Comparison of ENCODE assay signal across 10 cellular contexts in the genomic region with DNA sequence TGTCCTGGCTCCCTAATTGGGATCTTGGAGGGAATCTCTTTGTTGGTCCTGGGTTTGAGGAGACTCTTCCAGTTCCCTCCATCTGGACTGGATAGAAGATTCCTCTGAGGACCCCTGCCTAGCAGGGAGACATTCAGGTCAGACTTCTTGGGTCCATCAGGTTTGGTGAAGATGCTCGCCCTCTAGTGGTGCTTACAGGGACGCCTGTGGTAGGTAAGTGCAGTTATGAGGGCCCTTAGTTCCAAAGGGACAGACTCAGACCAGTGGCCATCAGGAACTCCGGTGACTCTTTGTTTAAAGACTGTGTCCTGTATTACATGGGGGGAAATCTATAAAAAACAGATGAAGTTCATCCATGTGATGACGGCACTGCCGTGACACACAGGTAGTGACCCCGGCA. TPM values are rescaled to one million over a fixed set of nuclear protein-coding genes. Genes with fewer than 3 reads are reported as not detected.
DNase-seq lines count a peak whose midpoint lies in the region; ATAC-seq and TF ChIP-seq lines count a peak whose summit lies in the region.
"Not testable (repeated sequence)": the region's sequence is repeated elsewhere in the genome, so short reads cannot be mapped to it uniquely, and the experiment has no call there.
"Had no signal": no experiment of that assay in that cellular context is flagged by ENCODE, and none has a peak within 500 bp of the region (broad histone marks: within the 10 kb centered on the region; RNA-seq: fewer than 3 reads in every experiment).

No MANE protein-coding gene starts in this region.

- in situ Hi-C loops in GM23248 (cut with MboI), result not testable (repeated sequence)

- not testable (repeated sequence) for H3K4me3 ChIP-seq in GM23248; NB4 (ENCODE audit: low read depth, low read length); epithelial cell of proximal tubule (ENCODE audit: low read depth, low read length)

- H3K9ac ChIP-seq in GM23248, result not testable (repeated sequence)

- H3K27ac ChIP-seq in GM23248, result not testable (repeated sequence)

- not testable (repeated sequence) for H4K20me1 ChIP-seq in GM23248 (ENCODE audit: insufficient read depth)

- H3K9me3 Mint-ChIP-seq in stimulated activated effector memory CD8-positive, alpha-beta T cell treated with anti-CD3 and anti-CD28 coated beads, Interleukin-12 subunit alpha, Interleukin-12 subunit beta, amount 100 ng/mL, for 72 hours, result not testable (repeated sequence)

- not testable (repeated sequence) for H3K79me2 ChIP-seq in GM23248 (ENCODE audit: insufficient read depth)

- not testable (repeated sequence) for H2AFZ ChIP-seq in GM23248

- not testable (repeated sequence) for H3K36me3 Mint-ChIP-seq in stimulated activated effector memory CD8-positive, alpha-beta T cell treated with anti-CD3 and anti-CD28 coated beads, Interleukin-12 subunit alpha, Interleukin-12 subunit beta, amount 100 ng/mL, for 72 hours

- H3K4me3 Mint-ChIP-seq in stimulated activated effector memory CD8-positive, alpha-beta T cell treated with anti-CD3 and anti-CD28 coated beads, Interleukin-12 subunit alpha, Interleukin-12 subunit beta, amount 100 ng/mL, for 72 hours, result not testable (repeated sequence)

- not testable (repeated sequence) for H3K27ac Mint-ChIP-seq in stimulated activated effector memory CD8-positive, alpha-beta T cell treated with anti-CD3 and anti-CD28 coated beads, Interleukin-12 subunit alpha, Interleukin-12 subunit beta, amount 100 ng/mL, for 72 hours

- peak; percentile 32; the same call in 1 of the 3 replicates for TF ChIP-seq CTCF in GM12872 (IDR thresholded peaks at IDR 0.05; ENCODE audit: insufficient read depth, low read depth, low read length)
- TF ChIP-seq CTCF in NB4 (IDR thresholded peaks at IDR 0.05; ENCODE audit: low read depth, low read length), result peak; percentile 3
- peak; percentile 18 for TF ChIP-seq CTCF in epithelial cell of proximal tubule (conservative IDR thresholded peaks at IDR 0.05; ENCODE audit: low read depth, low read length)

- not testable (repeated sequence) for TF ChIP-seq POLR2A in NB4 (IDR thresholded peaks at IDR 0.05; ENCODE audit: extremely low read depth, insufficient read length)

- not testable (repeated sequence) for H3K4me1 Mint-ChIP-seq in stimulated activated effector memory CD8-positive, alpha-beta T cell treated with anti-CD3 and anti-CD28 coated beads, Interleukin-12 subunit alpha, Interleukin-12 subunit beta, amount 100 ng/mL, for 72 hours

- not testable (repeated sequence) for H3K4me2 ChIP-seq in GM23248 (ENCODE audit: unreplicated experiment)

- H3K4me1 ChIP-seq in GM23248 (ENCODE audit: insufficient read depth), result not testable (repeated sequence)

- H3F3A ChIP-seq in GM23248 (ENCODE audit: insufficient read depth), result not testable (repeated sequence)

- not testable (repeated sequence) for H3K36me3 ChIP-seq in GM23248 (ENCODE audit: low read depth)

- peak; percentile 22 for ATAC-seq in stimulated activated effector memory CD8-positive, alpha-beta T cell treated with anti-CD3 and anti-CD28 coated beads, Interleukin-12 subunit alpha, Interleukin-12 subunit beta, amount 100 ng/mL, for 72 hours

- H3K27me3 ChIP-seq in GM23248 (replicated peaks; ENCODE audit: insufficient read depth), result not testable (repeated sequence)

- peak; percentile 0 for DNase-seq in GM23248
- not testable (repeated sequence) for DNase-seq in NB4 (ENCODE audit: low read depth); epithelial cell of proximal tubule (ENCODE audit: low read depth); stimulated activated effector memory CD8-positive, alpha-beta T cell treated with anti-CD3 and anti-CD28 coated beads, Interleukin-12 subunit alpha, Interleukin-12 subunit beta, amount 100 ng/mL, for 72 hours (ENCODE audit: low spot score in 2 of 2)
- DNase-seq in RKO (ENCODE audit: low spot score), result peak; percentile 0

- 50 to 60% methylated on average over 4 to 5 of the region's 6 CpGs for WGBS in GM23248 (ENCODE audit: low coverage in 1 of 2, low lambda C conversion rate in 2 of 2, missing lambda C conversion rate in 2 of 2), 2 experiments

- H3K9me2 ChIP-seq in GM23248 (ENCODE audit: insufficient read depth), result not testable (repeated sequence)

- H3K9me3 ChIP-seq in GM23248 (ENCODE audit: low read depth), result not testable (repeated sequence)

RNA-seq across cellular contexts. Expression of gene PRAMEF8, which starts 7.9 kb away (rescaled TPM):
- total RNA-seq in GM23248 (2014; rRNA removed; shearing (Covaris generic)), result not detected in 2 replicates
- not detected in 2 replicates for polyA plus RNA-seq in GM23248 (2016; fragmentation: Nextera tagmentation; extraction: Ambion mirVana)
- not detected in 2 replicates for total RNA-seq in epithelial cell of proximal tubule
- total RNA-seq: CD4-positive, alpha-beta memory T cell; Right ventricle myocardium inferior; SK-MEL-5 had no signal
- polyA plus RNA-seq: A549; CD4-positive, alpha-beta memory T cell had no signal

RNA-seq across cellular contexts. Expression of gene PRAMEF5, which starts 23.0 kb away (rescaled TPM):
- not detected in 2 replicates for total RNA-seq in GM23248 (2014; rRNA removed; shearing (Covaris generic))
- not detected in 2 replicates for polyA plus RNA-seq in GM23248 (2016; fragmentation: Nextera tagmentation; extraction: Ambion mirVana)
- total RNA-seq in epithelial cell of proximal tubule, result not detected in 2 replicates
- total RNA-seq: CD4-positive, alpha-beta memory T cell; Right ventricle myocardium inferior; SK-MEL-5 had no signal
- polyA plus RNA-seq: A549; CD4-positive, alpha-beta memory T cell had no signal

RNA-seq across cellular contexts. Expression of gene PRAMEF33, which starts 26.3 kb away (rescaled TPM):
- total RNA-seq in GM23248 (2014; rRNA removed; shearing (Covaris generic)), result not detected in 2 replicates
- polyA plus RNA-seq in GM23248 (2016; fragmentation: Nextera tagmentation; extraction: Ambion mirVana), result not detected in 2 replicates
- total RNA-seq in epithelial cell of proximal tubule, result not detected in 2 replicates
- total RNA-seq: CD4-positive, alpha-beta memory T cell; Right ventricle myocardium inferior; SK-MEL-5 had no signal
- polyA plus RNA-seq: A549; CD4-positive, alpha-beta memory T cell had no signal

RNA-seq across cellular contexts. Expression of gene PRAMEF15, which starts 38.4 kb away (rescaled TPM):
- not detected in 2 replicates for total RNA-seq in GM23248 (2014; rRNA removed; shearing (Covaris generic))
- not detected in 2 replicates for polyA plus RNA-seq in GM23248 (2016; fragmentation: Nextera tagmentation; extraction: Ambion mirVana)
- total RNA-seq in epithelial cell of proximal tubule, result not detected in 2 replicates
- total RNA-seq: CD4-positive, alpha-beta memory T cell; Right ventricle myocardium inferior; SK-MEL-5 had no signal
- polyA plus RNA-seq: A549; CD4-positive, alpha-beta memory T cell had no signal

RNA-seq across cellular contexts. Expression of gene PRAMEF18, which starts 51.1 kb away (rescaled TPM):
- total RNA-seq in GM23248 (2014; rRNA removed; shearing (Covaris generic)), result not detected in 2 replicates
- not detected in 2 replicates for polyA plus RNA-seq in GM23248 (2016; fragmentation: Nextera tagmentation; extraction: Ambion mirVana)
- total RNA-seq in epithelial cell of proximal tubule, result not detected in 2 replicates
- total RNA-seq: CD4-positive, alpha-beta memory T cell; Right ventricle myocardium inferior; SK-MEL-5 had no signal
- polyA plus RNA-seq: A549; CD4-positive, alpha-beta memory T cell had no signal
